Comparison of ENCODE assay signal across 8 cellular contexts in genomic region chr9:123268240-123268949, GRCh38. TPM values are rescaled to one million over a fixed set of nuclear protein-coding genes. Genes with fewer than 3 reads are reported as not detected.
DNase-seq lines count a peak whose midpoint lies in the region; ATAC-seq, FAIRE-seq and TF ChIP-seq lines count a peak whose summit lies in the region.

Gene STRBP (minus strand): TSS chr9:123268586. CDS start chr9:123184134, 84,452 bp downstream.

- H3K36me3 Mint-ChIP-seq in Caco-2 (ENCODE audit: insufficient read depth, unreplicated experiment), result no peaks in the 10 kb centered on the region

- H3K79me2 ChIP-seq in endothelial cell of umbilical vein (ENCODE audit: control insufficient read depth, insufficient read depth, low read length), result no peaks in the 10 kb centered on the region

- no peak for TF ChIP-seq POLR2A in endothelial cell of umbilical vein (IDR thresholded peaks at IDR 0.05; ENCODE audit: low read depth, low read length)

- H3K27ac ChIP-seq in endothelial cell of umbilical vein (ENCODE audit: insufficient read depth, low read depth, low read length), result no peak within 1 kb of the TSS

- H3K9me3 ChIP-seq in Caco-2 (no peaks in the 10 kb centered on the region), endothelial cell of umbilical vein (replicated peaks; ENCODE audit: control insufficient read depth, insufficient read depth, low read length) (no peaks in the 10 kb centered on the region)

- H3K4me3 ChIP-seq in Caco-2 (ENCODE audit: low read depth, low read length) (peak within 1 kb of the TSS; percentile 97), endothelial cell of umbilical vein (replicated peaks in 1 of 3; ENCODE audit: insufficient read depth in 1 of 3, low read depth in 1 of 3, low read length in 3 of 3) (peak within 1 kb of the TSS; percentile 57 to 95 (median 60))

- H3K27ac Mint-ChIP-seq in Caco-2 (ENCODE audit: unreplicated experiment), result no peak within 1 kb of the TSS

- H3K9me1 ChIP-seq in endothelial cell of umbilical vein (replicated peaks; ENCODE audit: control insufficient read depth, extremely low read depth, insufficient read depth, low read length), result no peaks in the 10 kb centered on the region

- POLR2A ChIA-PET in Caco-2 (lab: Charles Lee) (no interaction called here), endothelial cell of umbilical vein (lab: Charles Lee) (no interaction called here)

- peaks cover 25% of the 10 kb centered on the region for H3K4me1 Mint-ChIP-seq in Caco-2 (ENCODE audit: low read depth, unreplicated experiment)

- CTCF ChIA-PET in Caco-2 (lab: Charles Lee), result interaction anchor here (0.6 to 1.7 kb wide), 13 partner anchors 8 to 772 kb away, joined by 3 to 6 read pairs (median 3); no protein-coding TSS in a partner anchor
- CTCF ChIA-PET in endothelial cell of umbilical vein (lab: Charles Lee), result interaction anchor here (0.6 kb wide), 1 partner anchor 81 kb away, joined by 3 read pairs; no protein-coding TSS in a partner anchor

- no peak for TF ChIP-seq CTCF in Caco-2 (IDR thresholded peaks at IDR 0.05; ENCODE audit: insufficient read depth in 1 of 2, low read depth in 1 of 2, low read length in 1 of 2, severe bottlenecking in 1 of 2, unreplicated experiment in 1 of 2)
- TF ChIP-seq CTCF in endothelial cell of umbilical vein (IDR thresholded peaks at IDR 0.05; ENCODE audit: extremely low read depth in 1 of 2, insufficient read depth in 1 of 2, low read depth in 1 of 2, low read length in 2 of 2), result no peak

- no peaks in the 10 kb centered on the region for H3K27me3 Mint-ChIP-seq in Caco-2 (ENCODE audit: insufficient read depth, unreplicated experiment)

- H3K4me3 Mint-ChIP-seq in Caco-2 (ENCODE audit: unreplicated experiment), result peak within 1 kb of the TSS; percentile 58

- dilution Hi-C loops in endothelial cell of umbilical vein (cut with MboI; ENCODE audit: extremely low pct_ligation_motif_present, low sequenced_read_pairs), result no loop called here

- peak; percentile 90 for ATAC-seq in GM21390 (IDR thresholded peaks at IDR 0.05; ENCODE audit: unreplicated experiment)

- no peaks in the 10 kb centered on the region for H3K27me3 ChIP-seq in Caco-2 (replicated peaks; ENCODE audit: control insufficient read depth, insufficient read depth, low read length)
- peaks cover 0 to 4% of the 10 kb centered on the region in 2 experiments for H3K27me3 ChIP-seq in endothelial cell of umbilical vein (ENCODE audit: control insufficient read depth in 2 of 2, insufficient read depth in 2 of 2, low read length in 2 of 2)

- FAIRE-seq in endothelial cell of umbilical vein (lab: Jason Lieb, UNC), result peak; percentile 67

- peak within 1 kb of the TSS; percentile 60 for H3K4me2 ChIP-seq in endothelial cell of umbilical vein (ENCODE audit: insufficient read depth, low read length)

- H3K4me1 ChIP-seq in Caco-2 (no peaks in the 10 kb centered on the region; the same call in 1 of the 2 replicates), endothelial cell of umbilical vein (ENCODE audit: control insufficient read depth, extremely low read depth, insufficient read depth, low read length) (peaks cover 2% of the 10 kb centered on the region)

- H2AFZ ChIP-seq in endothelial cell of umbilical vein (ENCODE audit: low read depth, low read length), result peak within 1 kb of the TSS; percentile 99

- intact Hi-C loops in Caco-2 (cut with micrococcal nuclease; ENCODE audit: unreplicated experiment), result no loop called here
- intact Hi-C loops in endothelial cell of umbilical vein (cut with micrococcal nuclease), result loop anchor here (1.0 to 2.0 kb wide), 2 partner anchors 71 to 80 kb away; no protein-coding TSS in a partner anchor

- BruUV-seq in Caco-2 (replicated peaks; lab: Mats Ljungman, UMichigan) (no TSS peak), endothelial cell of umbilical vein (replicated peaks; lab: Mats Ljungman, UMichigan) (no TSS peak)

- peak; percentile 91 to 96 for DNase-seq in Caco-2
- peak in 73 of 76 experiments; percentile 18 to 88 (median 76) for DNase-seq in HUDEP-2 (lab: John Stamatoyannopoulos, UW; ENCODE audit: unreplicated experiment in 76 of 76)
- peak; percentile 79 for DNase-seq in NOMO-1 treated with DMSO at 0.1 percent for 48 hours (lab: John Stamatoyannopoulos, UW; ENCODE audit: unreplicated experiment)
- DNase-seq in activated CD8-positive, alpha-beta memory T cell treated with anti-CD3 and anti-CD28 coated beads, Interleukin-2, amount 50 U/mL, for 1 hour (ENCODE audit: extremely low read depth), result peak; percentile 72
- DNase-seq in endothelial cell of umbilical vein (ENCODE audit: low read depth, low spot score), result peak; percentile 84
- peak; percentile 85 for DNase-seq in middle frontal gyrus (ENCODE audit: extremely low spot score, low spot score)
- peak; percentile 81 to 88 for DNase-seq in stimulated activated CD8-positive, alpha-beta memory T cell treated with anti-CD3 and anti-CD28 coated beads, Interleukin-2, amount 100 ng/mL, for 1 hour (ENCODE audit: low read depth in 2 of 2)

- H3K36me3 ChIP-seq in Caco-2 (ENCODE audit: control insufficient read depth, insufficient read depth, low read length) (no peaks in the 10 kb centered on the region), endothelial cell of umbilical vein (ENCODE audit: control insufficient read depth in 2 of 2, extremely low read depth in 1 of 2, insufficient read depth in 2 of 2, low read length in 2 of 2) (no peaks in the 10 kb centered on the region)

- no peaks in the 10 kb centered on the region for H3K9me3 Mint-ChIP-seq in Caco-2 (ENCODE audit: unreplicated experiment)

- H4K20me1 ChIP-seq in endothelial cell of umbilical vein (replicated peaks; ENCODE audit: control insufficient read depth, extremely low read depth, insufficient read depth, low read length), result no peaks in the 10 kb centered on the region

- peak within 1 kb of the TSS; percentile 61 for H3K9ac ChIP-seq in endothelial cell of umbilical vein (replicated peaks; ENCODE audit: extremely low read depth, insufficient read depth, low read length)

TF ChIP-seq in endothelial cell of umbilical vein, 7 proteins besides CTCF, POLR2A, EP300 and RAD21:
- TF ChIP-seq FOS (IDR thresholded peaks at IDR 0.05; ENCODE audit: borderline replicate concordance, insufficient read depth, low read length), result no peak
- TF ChIP-seq POLR2AphosphoS5 (IDR thresholded peaks at IDR 0.05; ENCODE audit: insufficient read depth, low read depth, low read length), result peak; percentile 56
- no peak for TF ChIP-seq GATA2 (IDR thresholded peaks at IDR 0.05; ENCODE audit: insufficient read depth, insufficient read length, low read depth, low read length)
- TF ChIP-seq MYC (IDR thresholded peaks at IDR 0.05; ENCODE audit: low read depth, low read length), result no peak
- TF ChIP-seq EZH2 (IDR thresholded peaks at IDR 0.05; ENCODE audit: borderline replicate concordance, low read depth, low read length, severe bottlenecking), result no peak
- peak; percentile 44 for TF ChIP-seq MAX (IDR thresholded peaks at IDR 0.05; ENCODE audit: insufficient read depth, insufficient read length)
- no peak for TF ChIP-seq JUN (IDR thresholded peaks at IDR 0.05; ENCODE audit: borderline replicate concordance, insufficient read depth, insufficient read length, low read depth)

RNA-seq across cellular contexts. Expression of gene STRBP, which starts in this region (rescaled TPM):
- total RNA-seq in Caco-2 (2022) (41.2 and 43.5 TPM in 2 replicates), endothelial cell of umbilical vein (14.8 and 15.4 TPM in 2 replicates)
- 3.3 and 7.7 TPM in 2 replicates for polyA plus RNA-seq in endothelial cell of umbilical vein
- 6.0 and 7.3 TPM in 2 replicates for polyA plus RNA-seq in endothelial cell of umbilical vein (2011; cell fraction: cytosol; rRNA removed)
- polyA plus RNA-seq in endothelial cell of umbilical vein (2011; cell fraction: nucleus; rRNA removed), result 8.4 and 9.3 TPM in 2 replicates
- 9.6 and 9.9 TPM in 2 replicates for polyA plus RNA-seq in endothelial cell of umbilical vein (2012)
- 7.4 and 11.2 TPM in 2 replicates for polyA minus RNA-seq in endothelial cell of umbilical vein
- 22.2 TPM for polyA minus RNA-seq in endothelial cell of umbilical vein (2011; cell fraction: cytosol; rRNA and poly(A)+ RNA removed)
- 12.1 and 15.3 TPM in 2 replicates for polyA minus RNA-seq in endothelial cell of umbilical vein (2011; cell fraction: nucleus; rRNA and poly(A)+ RNA removed)
